ENCODE assay signal across 18 cellular contexts in genomic region chr4:135718019-135718418, GRCh38.
DNase-seq lines count a peak whose midpoint lies in the region; ATAC-seq and TF ChIP-seq lines count a peak whose summit lies in the region.
"Had no signal": no experiment of that assay in that cellular context is flagged by ENCODE, and none has a peak within 500 bp of the region (broad histone marks: within the 10 kb centered on the region; RNA-seq: fewer than 3 reads in every experiment).

No MANE protein-coding gene starts in this region.

- H3K9me3 Mint-ChIP-seq in chondrocyte (ENCODE audit: low read depth): no peaks in the 10 kb centered on the region
- H3K9me3 Mint-ChIP-seq in activated T-cell treated with anti-CD3 and anti-CD28 coated beads, Interleukin-2, amount 50 U/mL, for 24 hours: peaks cover 2% of the 10 kb centered on the region

- no peak overlapping the region for H3K4ac ChIP-seq in mesendoderm (ENCODE audit: low read depth, low read length)

- H3K9me3 ChIP-seq in HCT116 (ENCODE audit: control insufficient read depth in 1 of 2, insufficient read depth in 1 of 2, low read depth in 1 of 2, low read length in 2 of 2): no peaks in the 10 kb centered on the region
- H3K9me3 ChIP-seq: BLaER1 treated with 17β-estradiol and CSF1 and Interleukin-3, amounts not matched to agents 10 nM and 100 nM; lower lobe of right lung; suprapubic skin had no signal

- H3K27ac Mint-ChIP-seq in chondrocyte (ENCODE audit: unreplicated experiment): no peak overlapping the region
- no peak overlapping the region for H3K27ac Mint-ChIP-seq in activated T-cell treated with anti-CD3 and anti-CD28 coated beads, Interleukin-2, amount 50 U/mL, for 24 hours

- RAD21 ChIA-PET in HCT116 (lab: Charles Lee; ENCODE audit: low non-redundant PET in 1 of 2, low total read pairs in 2 of 2, uncharacterized antibody in 2 of 2, unreplicated experiment in 2 of 2): no interaction called here

- H3K36me3 Mint-ChIP-seq in chondrocyte (ENCODE audit: low read depth): no peaks in the 10 kb centered on the region
- H3K36me3 Mint-ChIP-seq in activated T-cell treated with anti-CD3 and anti-CD28 coated beads, Interleukin-2, amount 50 U/mL, for 24 hours (ENCODE audit: low read depth): no peaks in the 10 kb centered on the region

- no peak overlapping the region for H3K56ac ChIP-seq in mesendoderm (ENCODE audit: low read length)

- BruUV-seq in HCT116 (replicated peaks; lab: Mats Ljungman, UMichigan): no TSS peak

- no peak for TF ChIP-seq POLR2A in HCT116 (IDR thresholded peaks at IDR 0.05; ENCODE audit: borderline replicate concordance, extremely low read depth, insufficient read depth, insufficient read length)

- no peak overlapping the region for H2BK15ac ChIP-seq in mesendoderm (replicated peaks; ENCODE audit: low read depth)

- POLR2A ChIA-PET in HCT116 (lab: Charles Lee): no interaction called here

- CTCF ChIA-PET in HCT116 (lab: Charles Lee): interaction anchor here (1.0 to 1.4 kb wide), 3 partner anchors 9 to 1146 kb away, joined by 4 to 6 read pairs (median 5); no protein-coding TSS in a partner anchor

- no CpG with 5 or more reads among the region's 1 CpG for WGBS in mesendoderm (ENCODE audit: extremely low coverage, insufficient coverage, low lambda C conversion rate)

- intact Hi-C loops in HCT116 (cut with micrococcal nuclease): no loop called here

- H3K27me3 Mint-ChIP-seq in chondrocyte (ENCODE audit: low read depth): no peaks in the 10 kb centered on the region
- no peaks in the 10 kb centered on the region for H3K27me3 Mint-ChIP-seq in activated T-cell treated with anti-CD3 and anti-CD28 coated beads, Interleukin-2, amount 50 U/mL, for 24 hours

- H2AK5ac ChIP-seq in mesendoderm (ENCODE audit: low read length): no peak overlapping the region

- H3K9ac ChIP-seq in HCT116 (ENCODE audit: low read length) (no peak overlapping the region), mesendoderm (ENCODE audit: low read length) (no peak overlapping the region)
- H3K9ac ChIP-seq: BLaER1 treated with 17β-estradiol and CSF1 and Interleukin-3, amounts not matched to agents 10 nM and 100 nM had no signal

- H3K9me2 ChIP-seq in HCT116 (ENCODE audit: insufficient read depth): no peaks in the 10 kb centered on the region

- no peak overlapping the region for H3K4me3 Mint-ChIP-seq in chondrocyte (ENCODE audit: unreplicated experiment)
- H3K4me3 Mint-ChIP-seq in activated T-cell treated with anti-CD3 and anti-CD28 coated beads, Interleukin-2, amount 50 U/mL, for 24 hours: no peak overlapping the region

- H4K5ac ChIP-seq in mesendoderm (ENCODE audit: low read length): no peak overlapping the region

- no peak overlapping the region for H3K23ac ChIP-seq in mesendoderm (ENCODE audit: low read length)

- H3K27ac ChIP-seq in HCT116 (ENCODE audit: low read depth, low read length): no peak overlapping the region
- no peak overlapping the region for H3K27ac ChIP-seq in mesendoderm (ENCODE audit: low read depth, low read length)
- H3K27ac ChIP-seq: BLaER1 treated with 17β-estradiol and CSF1 and Interleukin-3, amounts not matched to agents 10 nM and 100 nM; coronary artery; epithelial cell of prostate; lower lobe of right lung; suprapubic skin had no signal

- H3K4me2 ChIP-seq in HCT116 (ENCODE audit: low read length) (no peak overlapping the region), mesendoderm (ENCODE audit: low read length) (no peak overlapping the region)
- H3K4me2 ChIP-seq: BLaER1 treated with 17β-estradiol and CSF1 and Interleukin-3, amounts not matched to agents 10 nM and 100 nM had no signal

- H3K36me3 ChIP-seq in HCT116 (ENCODE audit: control insufficient read depth in 1 of 2, insufficient read depth in 2 of 2, low read length in 2 of 2) (no peaks in the 10 kb centered on the region), mesendoderm (ENCODE audit: control insufficient read depth, insufficient read depth, low read length) (no peaks in the 10 kb centered on the region)
- H3K36me3 ChIP-seq: BLaER1 treated with 17β-estradiol and CSF1 and Interleukin-3, amounts not matched to agents 10 nM and 100 nM; lower lobe of right lung; suprapubic skin had no signal

- H3K4me1 Mint-ChIP-seq in chondrocyte (ENCODE audit: low read depth): no peaks in the 10 kb centered on the region
- no peaks in the 10 kb centered on the region for H3K4me1 Mint-ChIP-seq in activated T-cell treated with anti-CD3 and anti-CD28 coated beads, Interleukin-2, amount 50 U/mL, for 24 hours (ENCODE audit: low read depth)

- H3K4me1 ChIP-seq in HCT116 (ENCODE audit: control insufficient read depth in 1 of 2, insufficient read depth in 2 of 2, low read length in 2 of 2) (no peaks in the 10 kb centered on the region), mesendoderm (ENCODE audit: control insufficient read depth, low read depth, low read length) (no peaks in the 10 kb centered on the region)
- H3K4me1 ChIP-seq: BLaER1 treated with 17β-estradiol and CSF1 and Interleukin-3, amounts not matched to agents 10 nM and 100 nM; lower lobe of right lung; suprapubic skin had no signal

- no peaks in the 10 kb centered on the region for H4K20me1 ChIP-seq in HCT116 (ENCODE audit: insufficient read depth)
- H4K20me1 ChIP-seq: BLaER1 treated with 17β-estradiol and CSF1 and Interleukin-3, amounts not matched to agents 10 nM and 100 nM had no signal

- DNase-seq in HCT116 (ENCODE audit: low read depth, low spot score) (peak; percentile 8), NCI-H69 (lab: John Stamatoyannopoulos, UW) (peak; percentile 22), chondrocyte (ENCODE audit: low spot score) (no peak), renal cortical epithelial cell (ENCODE audit: low read depth) (peak; percentile 4), D341Med (ENCODE audit: low spot score) (no peak), mesendoderm (no peak)
- no peak for DNase-seq in activated T-cell treated with anti-CD3 and anti-CD28 coated beads, Interleukin-2, amount 50 U/mL, for 24 hours
- DNase-seq: activated CD4-positive, alpha-beta T cell treated with anti-CD3 and anti-CD28 coated beads for 1 hour; activated effector memory CD4-positive, alpha-beta T cell treated with anti-CD3 and anti-CD28 coated beads, Interleukin-2, amount 50 U/mL, for 16 hours; anterior cingulate cortex; lower lobe of right lung; NCI-H146; NCI-H345; stimulated activated CD4-positive, alpha-beta T cell treated with anti-CD3 and anti-CD28 coated beads, Interleukin-4, amount 100 ng/mL, for 24 hours had no signal

- peak; percentile 51 for TF ChIP-seq RAD21 in HCT116 (IDR thresholded peaks at IDR 0.05; ENCODE audit: low read depth)

- no peak overlapping the region for H2BK120ac ChIP-seq in mesendoderm (ENCODE audit: low read depth, low read length)

- H2AFZ ChIP-seq in HCT116 (ENCODE audit: low read depth, low read length, poor library complexity, severe bottlenecking): no peak overlapping the region

- no peak overlapping the region for H3K18ac ChIP-seq in mesendoderm (ENCODE audit: low read length)

- H3K79me1 ChIP-seq in mesendoderm (ENCODE audit: low read length): no peaks in the 10 kb centered on the region

- H3K4me3 ChIP-seq in HCT116 (replicated peaks in 1 of 2; ENCODE audit: low read depth in 1 of 2, low read length in 2 of 2): no peak overlapping the region
- H3K4me3 ChIP-seq in mesendoderm (ENCODE audit: low read length): no peak overlapping the region
- H3K4me3 ChIP-seq: BLaER1 treated with 17β-estradiol and CSF1 and Interleukin-3, amounts not matched to agents 10 nM and 100 nM; coronary artery; lower lobe of right lung; suprapubic skin had no signal

- H4K8ac ChIP-seq in mesendoderm (ENCODE audit: low read depth, low read length): no peak overlapping the region

- peak in 2 of 3 experiments; percentile 22 to 35; a peak in 3 of 6 replicates for TF ChIP-seq CTCF in HCT116 (IDR thresholded peaks at IDR 0.05 in 2 of 3, conservative IDR thresholded peaks at IDR 0.05 in 1 of 3; ENCODE audit: borderline replicate concordance in 1 of 3, insufficient read depth in 1 of 3, low read depth in 2 of 3, low read length in 2 of 3)
- TF ChIP-seq CTCF in chondrocyte (IDR thresholded peaks at IDR 0.05): peak; percentile 80

- H2BK5ac ChIP-seq in mesendoderm (ENCODE audit: low read length): no peak overlapping the region

- H3K79me2 ChIP-seq in HCT116 (ENCODE audit: insufficient read depth, low read length): no peaks in the 10 kb centered on the region
- H3K79me2 ChIP-seq in mesendoderm (ENCODE audit: control insufficient read depth, insufficient read depth, low read length): no peaks in the 10 kb centered on the region

- no peaks in the 10 kb centered on the region for H3K27me3 ChIP-seq in HCT116 (ENCODE audit: insufficient read depth, low read length)
- H3K27me3 ChIP-seq in mesendoderm (ENCODE audit: insufficient read depth, low read length, poor library complexity): no peaks in the 10 kb centered on the region
- H3K27me3 ChIP-seq: BLaER1 treated with 17β-estradiol and CSF1 and Interleukin-3, amounts not matched to agents 10 nM and 100 nM; suprapubic skin had no signal

- no peak for ATAC-seq in HCT116
- ATAC-seq: lower lobe of right lung had no signal

TF ChIP-seq in HCT116, 20 proteins besides CTCF, POLR2A, EP300 and RAD21 (continues in another document):
- no peak for TF ChIP-seq FOSL1 (IDR thresholded peaks at IDR 0.05; ENCODE audit: low read depth)
- TF ChIP-seq REST (IDR thresholded peaks at IDR 0.05; ENCODE audit: low read depth): no peak
- no peak for TF ChIP-seq SRF (IDR thresholded peaks at IDR 0.05; ENCODE audit: low read depth)
- TF ChIP-seq ELF1 (IDR thresholded peaks at IDR 0.05; ENCODE audit: borderline replicate concordance, low read depth): no peak

Comparison
In these comparisons a context has a peak if more than half of its experiments do, and no peak if none do; other contexts are left out.
1. DNase-seq: peak in HCT116 (single experiment), NCI-H69 (single experiment) and renal cortical epithelial cell (single experiment); none in chondrocyte (single experiment), activated T-cell treated with anti-CD3 and anti-CD28 coated beads, Interleukin-2, amount 50 U/mL, for 24 hours (single experiment), D341Med (single experiment) and mesendoderm (single experiment).